23 cellular contexts compared by ENCODE assay signal in genomic region chr7:78367280-78367773, GRCh38.
"Had no signal": no experiment of that assay in that cellular context is flagged by ENCODE, and none has a peak within 500 bp of the region (broad histone marks: within the 10 kb centered on the region; RNA-seq: fewer than 3 reads in every experiment).

No MANE protein-coding gene starts in this region.

- H3K4me2 ChIP-seq: hepatocyte had no signal

- DNase-seq: dermis blood vessel endothelial cell; dorsolateral prefrontal cortex; effector CD4-positive, alpha-beta T cell; effector memory CD4-positive, alpha-beta T cell; foreskin keratinocyte; heart left ventricle; hypothalamus; immature natural killer cell; islet precursor cell; kidney; kidney glomerular epithelial cell; left lung; left ventricle myocardium superior; lower lobe of right lung; mesenchymal stem cell; naive thymus-derived CD4-positive, alpha-beta T cell had no signal

- H3K79me2 ChIP-seq: hepatocyte had no signal

- H3K27ac ChIP-seq: coronary artery, dorsolateral prefrontal cortex, esophagus muscularis mucosa, foreskin keratinocyte, gastroesophageal sphincter, heart left ventricle, hepatocyte, left lung, lower lobe of right lung had no signal

- ATAC-seq: foreskin keratinocyte; gastroesophageal sphincter; heart left ventricle; left lung; left ventricle myocardium superior; lower lobe of right lung; naive thymus-derived CD4-positive, alpha-beta T cell had no signal

- H3K4me3 ChIP-seq: coronary artery, dorsolateral prefrontal cortex, esophagus muscularis mucosa, gastroesophageal sphincter, heart left ventricle, hepatocyte, left lung, lower lobe of right lung had no signal

- FAIRE-seq: colon, endothelial cell of umbilical vein, frontal cortex, kidney had no signal

- H3K4me1 ChIP-seq: esophagus muscularis mucosa, foreskin keratinocyte, gastroesophageal sphincter, heart left ventricle, left lung, lower lobe of right lung had no signal

- H3K36me3 ChIP-seq: esophagus muscularis mucosa, gastroesophageal sphincter, heart left ventricle, left lung, lower lobe of right lung had no signal

- H3K27me3 ChIP-seq: dorsolateral prefrontal cortex, esophagus muscularis mucosa, foreskin keratinocyte, gastroesophageal sphincter, heart left ventricle, hepatocyte, left lung had no signal

- H2AFZ ChIP-seq: hepatocyte had no signal

- H3K9me3 ChIP-seq: esophagus muscularis mucosa, gastroesophageal sphincter, heart left ventricle, left lung, lower lobe of right lung had no signal
